Comparison of ENCODE assay signal across 13 cellular contexts in genomic region chr7:101171442-101171837, GRCh38. TPM values are rescaled to one million over a fixed set of nuclear protein-coding genes. Genes with fewer than 3 reads are reported as not detected.
DNase-seq lines count a peak whose midpoint lies in the region; ATAC-seq and TF ChIP-seq lines count a peak whose summit lies in the region.
"Had no signal": no experiment of that assay in that cellular context is flagged by ENCODE, and none has a peak within 500 bp of the region (broad histone marks: within the 10 kb centered on the region; RNA-seq: fewer than 3 reads in every experiment).

No MANE protein-coding gene starts in this region.

- no peaks in the 10 kb centered on the region for H3K9me3 Mint-ChIP-seq in T-helper 2 cell treated with Interferon-gamma antibody and Interleukin-4, amounts not matched to agents 5 μg/mL and 100 μg/mL, for 36 hours
- H3K9me3 Mint-ChIP-seq in osteocyte (ENCODE audit: unreplicated experiment), result no peaks in the 10 kb centered on the region

- H3K4me3 Mint-ChIP-seq in T-helper 2 cell treated with Interferon-gamma antibody and Interleukin-4, amounts not matched to agents 5 μg/mL and 100 μg/mL, for 36 hours, result peak overlapping the region; percentile 44
- H3K4me3 Mint-ChIP-seq in osteocyte (ENCODE audit: unreplicated experiment), result peak overlapping the region; percentile 40

- H3K27me3 Mint-ChIP-seq in T-helper 2 cell treated with Interferon-gamma antibody and Interleukin-4, amounts not matched to agents 5 μg/mL and 100 μg/mL, for 36 hours (ENCODE audit: low read depth), result peaks cover 87% of the 10 kb centered on the region
- peaks cover 79% of the 10 kb centered on the region for H3K27me3 Mint-ChIP-seq in osteocyte (ENCODE audit: unreplicated experiment)

- no peak for DNase-seq in T-helper 2 cell treated with Interferon-gamma antibody and Interleukin-4, amounts not matched to agents 5 μg/mL and 100 μg/mL, for 36 hours (ENCODE audit: low spot score)
- DNase-seq in T-helper 2 cell (no peak), choroid plexus epithelial cell (ENCODE audit: low read depth) (no peak), osteocyte (ENCODE audit: extremely low spot score, unreplicated experiment) (no peak), A172 (ENCODE audit: low spot score) (no peak), activated gamma-delta T cell treated with Interleukin-2 at 50 U/mL for 16 hours (no peak)
- DNase-seq: adrenal gland, foreskin melanocyte, mucosa of descending colon, NCI-H446, trophoblast cell had no signal

- no peak overlapping the region for H3K27ac Mint-ChIP-seq in T-helper 2 cell treated with Interferon-gamma antibody and Interleukin-4, amounts not matched to agents 5 μg/mL and 100 μg/mL, for 36 hours
- no peak overlapping the region for H3K27ac Mint-ChIP-seq in osteocyte (ENCODE audit: unreplicated experiment)

- peaks cover 2% of the 10 kb centered on the region for H3K36me3 Mint-ChIP-seq in T-helper 2 cell treated with Interferon-gamma antibody and Interleukin-4, amounts not matched to agents 5 μg/mL and 100 μg/mL, for 36 hours (ENCODE audit: low read depth)
- no peaks in the 10 kb centered on the region for H3K36me3 Mint-ChIP-seq in osteocyte (ENCODE audit: unreplicated experiment)

- TF ChIP-seq CTCF in LNCAP (IDR thresholded peaks at IDR 0.05) (peak; percentile 19; the same call in 1 of the 2 replicates), choroid plexus epithelial cell (conservative IDR thresholded peaks at IDR 0.05; ENCODE audit: low read depth, low read length) (peak; percentile 53), osteocyte (IDR thresholded peaks at IDR 0.05) (peak; percentile 30)

- no peak overlapping the region for H3K4me3 ChIP-seq in choroid plexus epithelial cell (ENCODE audit: low read depth, low read length)
- H3K4me3 ChIP-seq: adrenal gland, mucosa of descending colon had no signal

- H3K4me1 Mint-ChIP-seq in T-helper 2 cell treated with Interferon-gamma antibody and Interleukin-4, amounts not matched to agents 5 μg/mL and 100 μg/mL, for 36 hours (ENCODE audit: low read depth), result peaks cover 39% of the 10 kb centered on the region
- H3K4me1 Mint-ChIP-seq in osteocyte (ENCODE audit: unreplicated experiment), result peaks cover 41% of the 10 kb centered on the region

- no peak for ATAC-seq in HG02852 (IDR thresholded peaks at IDR 0.05; ENCODE audit: unreplicated experiment)

RNA-seq across cellular contexts. Expression of gene VGF, which starts 6.1 kb away (rescaled TPM):
- total RNA-seq in osteocyte, result 0.16 and 0.24 TPM in 2 replicates
- total RNA-seq in A172 (2014; rRNA removed; shearing (Covaris generic)), result 1.0 and 1.3 TPM in 2 replicates

RNA-seq across cellular contexts. Expression of gene NAT16, which starts 8.7 kb away (rescaled TPM):
- 0.16 TPM in 1 of 2 replicates, not detected in the other for total RNA-seq in osteocyte
- total RNA-seq in A172 (2014; rRNA removed; shearing (Covaris generic)), result 0.93 TPM in 1 of 2 replicates, not detected in the other
- total RNA-seq: mucosa of descending colon had no signal

RNA-seq across cellular contexts. Expression of gene AP1S1, which starts 17.2 kb away (rescaled TPM):
- total RNA-seq in osteocyte, result 52.9 and 57.9 TPM in 2 replicates
- total RNA-seq in A172 (2014; rRNA removed; shearing (Covaris generic)), result 332 and 409 TPM in 2 replicates

RNA-seq across cellular contexts. Expression of gene MOGAT3, which starts 29.4 kb away (rescaled TPM):
- not detected in 2 replicates for total RNA-seq in osteocyte
- not detected in 2 replicates for total RNA-seq in A172 (2014; rRNA removed; shearing (Covaris generic))
- total RNA-seq: adrenal gland had no signal

RNA-seq across cellular contexts. Expression of gene SERPINE1, which starts 44.5 kb away (rescaled TPM):
- total RNA-seq in osteocyte, result 266 and 328 TPM in 2 replicates
- 463 and 480 TPM in 2 replicates for total RNA-seq in A172 (2014; rRNA removed; shearing (Covaris generic))
